Comparison of ENCODE assay signal across 8 cellular contexts in the genomic region with DNA sequence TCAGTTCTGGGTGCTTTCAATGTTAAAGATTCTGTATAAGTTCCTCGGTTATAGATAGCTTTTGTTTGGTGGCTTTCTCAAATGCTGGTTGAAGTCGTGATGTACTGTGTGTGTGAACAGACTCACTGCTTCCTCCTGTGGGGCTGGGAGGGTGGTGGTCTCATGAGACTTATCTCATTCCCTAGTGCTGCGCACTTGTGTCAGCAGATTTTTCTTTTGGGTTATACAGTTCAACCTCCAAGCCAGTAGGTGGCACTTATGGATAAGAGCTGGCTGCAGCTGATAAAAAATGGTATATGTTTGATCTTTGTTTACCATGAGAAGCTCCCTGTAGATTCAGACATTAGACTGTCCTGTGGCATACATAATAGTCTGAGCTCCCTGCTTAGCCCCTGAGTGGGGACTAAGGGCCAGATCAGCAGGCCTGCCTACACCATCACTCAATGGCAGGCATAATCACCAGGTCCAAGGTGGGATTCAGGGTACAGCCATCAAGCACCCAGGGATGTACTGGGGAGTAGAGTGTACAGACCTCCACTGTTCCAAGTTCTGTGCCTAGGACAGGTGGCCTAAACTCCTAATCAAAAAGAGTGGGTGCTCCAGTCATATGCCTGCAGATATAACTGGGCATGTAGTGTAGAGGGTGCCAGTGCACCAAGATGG.
DNase-seq lines count a peak whose midpoint lies in the region; ATAC-seq and TF ChIP-seq lines count a peak whose summit lies in the region.

No MANE protein-coding gene starts in this region.

- H3K79me2 ChIP-seq in DND-41 (ENCODE audit: insufficient read depth, low read length): no peaks in the 10 kb centered on the region

- H3K4me1 ChIP-seq in DND-41 (ENCODE audit: insufficient read depth, low read length): no peaks in the 10 kb centered on the region

- TF ChIP-seq CTCF in DND-41 (IDR thresholded peaks at IDR 0.05; ENCODE audit: borderline replicate concordance, extremely low read depth, low read length, poor library complexity, severe bottlenecking): peak; percentile 62

- no peak overlapping the region for H2AFZ ChIP-seq in DND-41 (ENCODE audit: low read depth, low read length)

- H3K9ac ChIP-seq in DND-41 (ENCODE audit: low read depth, low read length): no peak overlapping the region

- no peaks in the 10 kb centered on the region for H3K9me3 ChIP-seq in DND-41 (ENCODE audit: insufficient read depth, low read length, severe bottlenecking)

- H3K36me3 ChIP-seq in DND-41 (ENCODE audit: insufficient read depth, low read length): no peaks in the 10 kb centered on the region

- ATAC-seq in DND-41 (ENCODE audit: insufficient read depth, low read depth): peak; percentile 66
- ATAC-seq in GM19397 (IDR thresholded peaks at IDR 0.05; ENCODE audit: unreplicated experiment): peak; percentile 69
- ATAC-seq in HG03039 (IDR thresholded peaks at IDR 0.05; ENCODE audit: unreplicated experiment): no peak

- H3K4me3 ChIP-seq in DND-41 (ENCODE audit: low read depth in 1 of 2, low read length in 2 of 2): no peak overlapping the region

- no peak overlapping the region for H3K27ac ChIP-seq in DND-41 (ENCODE audit: low read length)

- TF ChIP-seq POLR2A in erythroblast (IDR thresholded peaks at IDR 0.05; ENCODE audit: low read length): no peak

- H4K20me1 ChIP-seq in DND-41 (ENCODE audit: insufficient read depth, low read length): no peaks in the 10 kb centered on the region

- DNase-seq in DND-41: peak; percentile 8
- peak; percentile 18 for DNase-seq in HT1080 (ENCODE audit: low read depth)
- DNase-seq in erythroblast (lab: John Stamatoyannopoulos, UW): peak; percentile 12 to 20
- no peak for DNase-seq in middle frontal gyrus (ENCODE audit: extremely low spot score, low spot score)
- DNase-seq in NCI-H2196 treated with DMSO at 0.1 percent for 48 hours (lab: John Stamatoyannopoulos, UW; ENCODE audit: unreplicated experiment): no peak
- no peak for DNase-seq in hepatic stellate cell (ENCODE audit: low spot score)

- H3K27me3 ChIP-seq in DND-41 (ENCODE audit: insufficient read depth, low read length, poor library complexity): no peaks in the 10 kb centered on the region

- no peak overlapping the region for H3K4me2 ChIP-seq in DND-41 (ENCODE audit: insufficient read depth, low read length)

Comparison
In these comparisons a context has a peak if more than half of its experiments do, and no peak if none do; other contexts are left out.
1. DNase-seq: peak in DND-41 (single experiment), HT1080 (single experiment) and erythroblast (2 of 2); none in middle frontal gyrus (single experiment), NCI-H2196 treated with DMSO at 0.1 percent for 48 hours (single experiment) and hepatic stellate cell (single experiment).